ENCODE assay signal across 15 cellular contexts in genomic region chr1:33684346-33685122, GRCh38.
"Had no signal": no experiment of that assay in that cellular context is flagged by ENCODE, and none has a peak within 500 bp of the region (broad histone marks: within the 10 kb centered on the region; RNA-seq: fewer than 3 reads in every experiment).

No MANE protein-coding gene starts in this region.

- H3K4me1 Mint-ChIP-seq: activated CD4-positive, alpha-beta T cell treated with anti-CD3 and anti-CD28 coated beads, Interleukin-2, amount 10 ng/mL, durations not matched to agents 7 days and 5 days; endodermal cell; immature natural killer cell had no signal

- H3K9me3 Mint-ChIP-seq: activated CD4-positive, alpha-beta T cell treated with anti-CD3 and anti-CD28 coated beads, Interleukin-2, amount 10 ng/mL, durations not matched to agents 7 days and 5 days; activated naive CD4-positive, alpha-beta T cell treated with anti-CD3 and anti-CD28 coated beads, Interleukin-2, amount 50 U/mL, for 72 hours; endodermal cell had no signal

- H3K4me3 Mint-ChIP-seq: activated CD4-positive, alpha-beta T cell treated with anti-CD3 and anti-CD28 coated beads, Interleukin-2, amount 10 ng/mL, durations not matched to agents 7 days and 5 days; endodermal cell; immature natural killer cell had no signal

- H3K27ac ChIP-seq: breast epithelium, foreskin keratinocyte, lower lobe of right lung, right atrium auricular region, skin epidermis, stomach, thoracic aorta had no signal

- H3K27ac Mint-ChIP-seq: activated CD4-positive, alpha-beta T cell treated with anti-CD3 and anti-CD28 coated beads, Interleukin-2, amount 10 ng/mL, durations not matched to agents 7 days and 5 days; activated naive CD4-positive, alpha-beta T cell treated with anti-CD3 and anti-CD28 coated beads, Interleukin-2, amount 50 U/mL, for 72 hours; endodermal cell; immature natural killer cell had no signal

- H3K36me3 ChIP-seq: breast epithelium, lower lobe of right lung, right atrium auricular region, stomach, thoracic aorta had no signal

- DNase-seq: activated CD4-positive, alpha-beta T cell treated with anti-CD3 and anti-CD28 coated beads, Interleukin-2, amount 10 ng/mL, durations not matched to agents 7 days and 5 days; activated CD4-positive, CD25-positive, alpha-beta regulatory T cell; activated effector memory CD4-positive, alpha-beta T cell treated with anti-CD3 and anti-CD28 coated beads, Interleukin-2, amount 50 U/mL, for 16 hours; activated T-cell treated with anti-CD3 and anti-CD28 coated beads, Interleukin-2, amount 50 U/mL, for 1 hour; endodermal cell; foreskin keratinocyte; immature natural killer cell; left cardiac atrium; lower lobe of right lung; stomach had no signal

- H3K4me3 ChIP-seq: breast epithelium, lower lobe of right lung, right atrium auricular region, skin epidermis, stomach, thoracic aorta had no signal

- H3K9me3 ChIP-seq: breast epithelium, lower lobe of right lung, right atrium auricular region, stomach, thoracic aorta had no signal

- H3K27me3 ChIP-seq: foreskin keratinocyte, right atrium auricular region had no signal

- H3K4me1 ChIP-seq: breast epithelium, foreskin keratinocyte, lower lobe of right lung, right atrium auricular region, stomach had no signal

- H3K36me3 Mint-ChIP-seq: activated naive CD4-positive, alpha-beta T cell treated with anti-CD3 and anti-CD28 coated beads, Interleukin-2, amount 50 U/mL, for 72 hours; immature natural killer cell had no signal
